In genomic region chr4:13544556-13545393, GRCh38 we compare ENCODE assay signal across 8 cellular contexts. TPM values are rescaled to one million over a fixed set of nuclear protein-coding genes. Genes with fewer than 3 reads are reported as not detected.
A peak's percentile ranks its signal among the peaks of the same experiment; 100 is the strongest.
DNase-seq lines count a peak whose midpoint lies in the region; ATAC-seq, FAIRE-seq and TF ChIP-seq lines count a peak whose summit lies in the region.

No MANE protein-coding gene starts in this region.

- H3K27ac Mint-ChIP-seq in astrocyte (ENCODE audit: unreplicated experiment), result peak overlapping the region; percentile 67

- H3K27me3 Mint-ChIP-seq in astrocyte (ENCODE audit: low read depth, unreplicated experiment), result peaks cover 21% of the 10 kb centered on the region

- peak overlapping the region; percentile 29 for H2AFZ ChIP-seq in astrocyte (ENCODE audit: low read depth, low read length)
- peak overlapping the region; percentile 90 for H2AFZ ChIP-seq in hepatocyte

- H4K20me1 ChIP-seq in astrocyte (ENCODE audit: insufficient read depth, low read length) (peaks cover 23% of the 10 kb centered on the region), hepatocyte (ENCODE audit: insufficient read depth, poor library complexity, severe bottlenecking) (no peaks in the 10 kb centered on the region)

- H3K4me2 ChIP-seq in astrocyte (ENCODE audit: low read length), result peak overlapping the region; percentile 80
- H3K4me2 ChIP-seq in hepatocyte, result peak overlapping the region; percentile 100

- peak overlapping the region; percentile 31 for H3K9ac ChIP-seq in astrocyte (ENCODE audit: low read length)

- no peak overlapping the region for H3K27ac ChIP-seq in astrocyte (ENCODE audit: low read depth, low read length)
- peak overlapping the region; percentile 21 for H3K27ac ChIP-seq in hepatocyte

- TF ChIP-seq CTCF in D721Med (IDR thresholded peaks at IDR 0.05; ENCODE audit: insufficient read depth, missing control alignments) (no peak), astrocyte (IDR thresholded peaks at IDR 0.05; ENCODE audit: insufficient read depth, low read depth, low read length) (no peak), hepatocyte (IDR thresholded peaks at IDR 0.05; ENCODE audit: poor library complexity) (no peak)

- peaks cover 3% of the 10 kb centered on the region for H3K9me3 Mint-ChIP-seq in astrocyte (ENCODE audit: unreplicated experiment)

- no peaks in the 10 kb centered on the region for H3K79me2 ChIP-seq in astrocyte (ENCODE audit: insufficient read depth, low read length)
- H3K79me2 ChIP-seq in hepatocyte, result no peaks in the 10 kb centered on the region

- H3K36me3 ChIP-seq in astrocyte (ENCODE audit: insufficient read depth, low read length), result no peaks in the 10 kb centered on the region
- H3K36me3 ChIP-seq in hepatocyte (replicated peaks; ENCODE audit: insufficient read depth, low read depth), result no peaks in the 10 kb centered on the region

- peaks cover 9% of the 10 kb centered on the region for H3K4me1 ChIP-seq in astrocyte (ENCODE audit: insufficient read depth, low read length)
- peaks cover 16% of the 10 kb centered on the region for H3K4me1 ChIP-seq in hepatocyte (ENCODE audit: insufficient read depth)

- no peaks in the 10 kb centered on the region for H3K9me2 ChIP-seq in hepatocyte (replicated peaks; ENCODE audit: insufficient read depth)

- peaks cover 5% of the 10 kb centered on the region for H3K4me1 Mint-ChIP-seq in astrocyte (ENCODE audit: low read depth, unreplicated experiment)

- peak overlapping the region; percentile 60 for H3K4me3 ChIP-seq in astrocyte (ENCODE audit: insufficient read depth, low read depth, low read length)
- peak overlapping the region; percentile 80 for H3K4me3 ChIP-seq in hepatocyte

- peaks cover 7% of the 10 kb centered on the region for H3K36me3 Mint-ChIP-seq in astrocyte (ENCODE audit: low read depth, unreplicated experiment)

- H3K4me3 Mint-ChIP-seq in astrocyte (ENCODE audit: unreplicated experiment), result peak overlapping the region; percentile 92

- H3K27me3 ChIP-seq in astrocyte (ENCODE audit: insufficient read depth, low read length) (peaks cover 83% of the 10 kb centered on the region), hepatocyte (peaks cover 91% of the 10 kb centered on the region)

- under 1% methylated on average over 35 of the region's 59 CpGs for WGBS in hepatocyte (ENCODE audit: low lambda C conversion rate, missing lambda C conversion rate)

- DNase-seq in D721Med (ENCODE audit: insufficient read length, low spot score), result peak; percentile 72
- peak; percentile 23 for DNase-seq in HS-27A (ENCODE audit: low read depth)
- peak; percentile 80 for DNase-seq in NOMO-1 treated with DMSO at 0.1 percent for 48 hours (lab: John Stamatoyannopoulos, UW; ENCODE audit: unreplicated experiment)
- DNase-seq in astrocyte (ENCODE audit: low read depth), result peak; percentile 23
- DNase-seq in hepatocyte (ENCODE audit: low spot score), result peak; percentile 77
- peak; percentile 32 for DNase-seq in putamen (ENCODE audit: low spot score)
- no peak for DNase-seq in NCI-H1436 (lab: John Stamatoyannopoulos, UW)

- no peak for FAIRE-seq in D721Med (lab: Jason Lieb, UNC)
- no peak for FAIRE-seq in astrocyte (lab: Jason Lieb, UNC)

- H3K9me3 ChIP-seq in astrocyte (ENCODE audit: insufficient read depth, low read depth, low read length) (no peaks in the 10 kb centered on the region), hepatocyte (ENCODE audit: low read depth) (no peaks in the 10 kb centered on the region)

- ATAC-seq in GM21367 (IDR thresholded peaks at IDR 0.05; ENCODE audit: unreplicated experiment), result peak; percentile 67

RNA-seq across cellular contexts. Expression of gene NKX3-2, which starts 0.5 kb away (rescaled TPM):
- 5.2 and 5.9 TPM in 2 replicates for total RNA-seq in astrocyte
- total RNA-seq in hepatocyte, result 0.32 and 0.93 TPM in 2 replicates
- polyA plus RNA-seq in hepatocyte, result 0.33 and 0.41 TPM in 2 replicates
